Comparison of ENCODE assay signal across 2 cellular contexts in genomic region chr2:231627384-231628156, GRCh38.
TF ChIP-seq lines count a peak whose summit lies in the region.

No MANE protein-coding gene starts in this region.

TF ChIP-seq in GM12878, 131 proteins besides CTCF, POLR2A, EP300 and RAD21 (continued from another document):
- TF ChIP-seq FOXM1 (IDR thresholded peaks at IDR 0.05; ENCODE audit: low read depth, low read length) = no peak
- no peak for TF ChIP-seq SREBF1 (IDR thresholded peaks at IDR 0.05; ENCODE audit: low read length)
- no peak for TF ChIP-seq RFX5 (IDR thresholded peaks at IDR 0.05; ENCODE audit: low read depth, low read length)
- TF ChIP-seq HDAC2 (IDR thresholded peaks at IDR 0.05) = no peak
- TF ChIP-seq IRF3 (IDR thresholded peaks at IDR 0.05) = no peak
- no peak for TF ChIP-seq CBFB (IDR thresholded peaks at IDR 0.05; ENCODE audit: low read depth)
- no peak for TF ChIP-seq TAF1 (IDR thresholded peaks at IDR 0.05; ENCODE audit: borderline replicate concordance, low read depth, low read length)
- no peak for TF ChIP-seq CHD1 (IDR thresholded peaks at IDR 0.05; ENCODE audit: low read depth, low read length)
- no peak for TF ChIP-seq JUND (IDR thresholded peaks at IDR 0.05; ENCODE audit: low read depth, low read length)
- TF ChIP-seq KLF5 (IDR thresholded peaks at IDR 0.05; ENCODE audit: partially characterized antibody) = no peak

TF ChIP-seq in HEK293T, 16 proteins besides CTCF, POLR2A, EP300 and RAD21 (continued from another document):
- TF ChIP-seq CTBP1 (IDR thresholded peaks at IDR 0.05; ENCODE audit: borderline replicate concordance) (no peak), LEF1 (IDR thresholded peaks at IDR 0.05; ENCODE audit: borderline replicate concordance) (no peak), ELF4 (IDR thresholded peaks at IDR 0.05) (no peak), FOXA1 (IDR thresholded peaks at IDR 0.05) (no peak), PKNOX1 (IDR thresholded peaks at IDR 0.05) (no peak), FOXM1 (IDR thresholded peaks at IDR 0.05; ENCODE audit: borderline replicate concordance) (no peak), ARNT (IDR thresholded peaks at IDR 0.05) (no peak), HDGF (IDR thresholded peaks at IDR 0.05; ENCODE audit: borderline replicate concordance) (no peak), BHLHE40 (IDR thresholded peaks at IDR 0.05; ENCODE audit: borderline replicate concordance) (no peak), SP1 (IDR thresholded peaks at IDR 0.05) (no peak), L3MBTL2 (conservative IDR thresholded peaks at IDR 0.05) (no peak), SUZ12 (IDR thresholded peaks at IDR 0.05) (no peak), FOXK2 (IDR thresholded peaks at IDR 0.05) (no peak), ZNF384 (IDR thresholded peaks at IDR 0.05) (no peak), NFRKB (IDR thresholded peaks at IDR 0.05) (no peak)
